In the genomic region with DNA sequence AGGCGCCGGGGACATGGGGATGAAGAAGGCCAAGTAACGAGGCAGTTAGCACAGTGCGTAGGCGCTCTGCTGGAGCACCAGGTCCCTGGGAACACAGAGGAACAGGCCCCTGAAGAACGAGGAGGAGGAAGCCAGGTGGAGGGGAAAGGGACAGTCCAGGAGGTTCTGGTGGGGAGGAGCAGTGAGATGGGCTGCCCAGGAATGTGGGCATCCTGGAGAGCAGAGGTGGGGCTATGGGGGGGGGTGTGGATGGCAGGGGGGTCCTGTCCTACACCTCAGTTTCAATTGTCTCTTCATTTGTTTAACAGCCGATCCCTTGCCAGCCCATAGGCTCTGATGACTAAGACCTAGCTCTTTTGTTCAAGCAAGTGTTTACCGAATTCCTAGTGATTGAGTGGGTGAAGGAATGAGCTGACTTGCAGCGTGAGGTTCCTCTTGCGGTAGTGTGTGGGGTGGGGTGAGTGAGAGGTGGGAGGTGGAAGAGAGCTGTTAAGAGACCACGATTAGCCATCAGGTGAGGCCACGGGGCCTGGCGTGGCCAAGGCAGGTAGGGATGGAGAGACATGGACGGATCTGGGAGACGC, we compare ENCODE assay signal across 8 cellular contexts. TPM values are rescaled to one million over a fixed set of nuclear protein-coding genes. Genes with fewer than 3 reads are reported as not detected.
A peak's percentile ranks its signal among the peaks of the same experiment; 100 is the strongest.
DNase-seq lines count a peak whose midpoint lies in the region; ATAC-seq and TF ChIP-seq lines count a peak whose summit lies in the region.

No MANE protein-coding gene starts in this region.

- H3K27me3 ChIP-seq in CD4-positive, alpha-beta memory T cell (ENCODE audit: insufficient read depth, low read length): no peaks in the 10 kb centered on the region
- no peaks in the 10 kb centered on the region for H3K27me3 ChIP-seq in osteoblast (ENCODE audit: insufficient read depth, low read length)

- H3K4me3 Mint-ChIP-seq in CD4-positive, alpha-beta memory T cell: peak overlapping the region in 4 of 8 donors; percentile 4 to 52 (median 30)

- peaks cover 40 to 53% of the 10 kb centered on the region in 2 donors for H3K36me3 Mint-ChIP-seq in CD4-positive, alpha-beta memory T cell

- H2AFZ ChIP-seq in osteoblast (ENCODE audit: low read length): no peak overlapping the region

- no peak for DNase-seq in CD4-positive, alpha-beta memory T cell
- peak; percentile 98 for DNase-seq in RWPE1 (ENCODE audit: low spot score)
- DNase-seq in epithelial cell of prostate (ENCODE audit: low read depth, low spot score): peak; percentile 95
- DNase-seq in osteoblast (ENCODE audit: insufficient read length, low spot score, missing footprints): peak; percentile 99
- DNase-seq in posterior vena cava (ENCODE audit: low spot score): no peak

- POLR2A ChIA-PET in CD4-positive, alpha-beta memory T cell (lab: Charles Lee; ENCODE audit: partially characterized antibody): interaction anchor here (0.6 to 0.8 kb wide), 2 partner anchors 10 to 48 kb away, joined by 3 to 5 read pairs; no protein-coding TSS in a partner anchor
- POLR2A ChIA-PET in RWPE1 (lab: Yijun Ruan, JAX; ENCODE audit: low non-redundant PET): no interaction called here

- H3K9me3 ChIP-seq in CD4-positive, alpha-beta memory T cell (ENCODE audit: control insufficient read depth in 1 of 2, low read length in 2 of 2): no peaks in the 10 kb centered on the region
- H3K9me3 ChIP-seq in osteoblast (ENCODE audit: low read depth, low read length): no peaks in the 10 kb centered on the region

- peaks cover 18 to 63% (median 34%) of the 10 kb centered on the region in 4 donors for H3K4me1 Mint-ChIP-seq in CD4-positive, alpha-beta memory T cell

- no peak for ATAC-seq in HG03432 (IDR thresholded peaks at IDR 0.05; ENCODE audit: unreplicated experiment)
- no peak for ATAC-seq in HG02938 (IDR thresholded peaks at IDR 0.05; ENCODE audit: unreplicated experiment)
- no peak for ATAC-seq in GM21529 (IDR thresholded peaks at IDR 0.05; ENCODE audit: unreplicated experiment)

- peaks cover 3% of the 10 kb centered on the region for H4K20me1 ChIP-seq in osteoblast (ENCODE audit: insufficient read depth, low read length)

- H3K4me2 ChIP-seq in osteoblast (ENCODE audit: insufficient read depth, low read length): peak overlapping the region; percentile 67

- H3K27ac Mint-ChIP-seq in CD4-positive, alpha-beta memory T cell: peak overlapping the region; percentile 62 to 91 (median 81)

- no peak overlapping the region for H3K4me3 ChIP-seq in CD4-positive, alpha-beta memory T cell (ENCODE audit: low read length in 2 of 2)
- peak overlapping the region; percentile 38 for H3K4me3 ChIP-seq in osteoblast (ENCODE audit: insufficient read depth, low read length)

- intact Hi-C loops in CD4-positive, alpha-beta memory T cell (cut with micrococcal nuclease): no loop called here
- intact Hi-C loops in posterior vena cava (cut with DNase I): no loop called here

- peaks cover 51% of the 10 kb centered on the region for H3K4me1 ChIP-seq in CD4-positive, alpha-beta memory T cell (ENCODE audit: insufficient read depth, low read length)
- peaks cover 38% of the 10 kb centered on the region for H3K4me1 ChIP-seq in osteoblast (ENCODE audit: insufficient read depth, low read length)

- H3K27ac ChIP-seq in CD4-positive, alpha-beta memory T cell (ENCODE audit: low read depth, low read length): no peak overlapping the region
- H3K27ac ChIP-seq in RWPE1: peak overlapping the region; percentile 99
- peak overlapping the region; percentile 100 for H3K27ac ChIP-seq in epithelial cell of prostate
- peak overlapping the region; percentile 62 for H3K27ac ChIP-seq in osteoblast (ENCODE audit: low read depth, low read length)

- no peaks in the 10 kb centered on the region for H3K27me3 Mint-ChIP-seq in CD4-positive, alpha-beta memory T cell

- no peak for TF ChIP-seq CTCF in RWPE1 (conservative IDR thresholded peaks at IDR 0.05; ENCODE audit: low read depth)
- TF ChIP-seq CTCF in osteoblast (IDR thresholded peaks at IDR 0.05; ENCODE audit: extremely low read depth, low read depth, low read length): no peak

- no peaks in the 10 kb centered on the region for H3K9me3 Mint-ChIP-seq in CD4-positive, alpha-beta memory T cell

- CTCF ChIA-PET in CD4-positive, alpha-beta memory T cell (lab: Charles Lee; ENCODE audit: partially characterized antibody): interaction anchor here (1.0 kb wide), 1 partner anchor 16 kb away, joined by 8 read pairs; no protein-coding TSS in a partner anchor
- CTCF ChIA-PET in RWPE1 (lab: Yijun Ruan, JAX): interaction anchor here (0.8 to 1.0 kb wide), 3 partner anchors 16 to 47 kb away, joined by 3 to 5 read pairs (median 4); no protein-coding TSS in a partner anchor

- peaks cover 57% of the 10 kb centered on the region for H3K36me3 ChIP-seq in CD4-positive, alpha-beta memory T cell (ENCODE audit: insufficient read depth, low read length)
- H3K36me3 ChIP-seq in osteoblast (ENCODE audit: insufficient read depth, low read length): peaks cover 51% of the 10 kb centered on the region

- H3K79me2 ChIP-seq in osteoblast (ENCODE audit: insufficient read depth, low read length): peaks cover 80% of the 10 kb centered on the region

RNA-seq across cellular contexts. Expression of a gene that starts 8.4 kb away (rescaled TPM):
- 1 to 10 TPM; 1.7 to 2.2 TPM for total RNA-seq in CD4-positive, alpha-beta memory T cell
- polyA plus RNA-seq in CD4-positive, alpha-beta memory T cell: not detected
- total RNA-seq in osteoblast (7.6 and 8.0 TPM in 2 replicates), posterior vena cava (10 to 100 TPM; 11.4 to 24.8 TPM)

RNA-seq across cellular contexts. Expression of a gene that starts 30.4 kb away (rescaled TPM):
- 10 to 100 TPM; 24.4 to 26.4 TPM for total RNA-seq in CD4-positive, alpha-beta memory T cell
- 10 to 100 TPM; 18.7 to 40.6 TPM for polyA plus RNA-seq in CD4-positive, alpha-beta memory T cell
- total RNA-seq in osteoblast: 38.0 and 39.8 TPM in 2 replicates
- 10 to 100 TPM; 49.1 to 58.3 TPM for total RNA-seq in posterior vena cava

RNA-seq across cellular contexts. Expression of a gene that starts 30.6 kb away (rescaled TPM):
- total RNA-seq in CD4-positive, alpha-beta memory T cell: 10 to 100 TPM in 1 of 2 experiments, 1 to 10 TPM in 1; 9.8 to 12.4 TPM
- 10 to 100 TPM; 11.0 to 11.6 TPM for polyA plus RNA-seq in CD4-positive, alpha-beta memory T cell
- total RNA-seq in osteoblast: 3.3 and 4.7 TPM in 2 replicates
- 1 to 10 TPM; 5.1 to 5.5 TPM for total RNA-seq in posterior vena cava

RNA-seq across cellular contexts. Expression of a gene that starts 35.0 kb away (rescaled TPM):
- 10 to 100 TPM in 1 of 2 experiments, 1 to 10 TPM in 1; 9.9 to 12.9 TPM for total RNA-seq in CD4-positive, alpha-beta memory T cell
- polyA plus RNA-seq in CD4-positive, alpha-beta memory T cell: 10 to 100 TPM in 1 of 2 donors, 1 to 10 TPM in 1; 9.1 to 11.7 TPM
- total RNA-seq in osteoblast (28.6 and 29.5 TPM in 2 replicates), posterior vena cava (1 to 10 TPM; 9.0 to 10.0 TPM)

RNA-seq across cellular contexts. Expression of a gene that starts 35.1 kb away (rescaled TPM):
- 10 to 100 TPM; 70.1 to 70.8 TPM for total RNA-seq in CD4-positive, alpha-beta memory T cell
- polyA plus RNA-seq in CD4-positive, alpha-beta memory T cell: 10 to 100 TPM; 27.2 to 39.4 TPM
- total RNA-seq in osteoblast (28.9 and 30.0 TPM in 2 replicates), posterior vena cava (10 to 100 TPM; 33.2 to 34.1 TPM)

Comparison
In these comparisons a context has a peak if more than half of its experiments do, and no peak if none do; other contexts are left out.
1. DNase-seq: peak in RWPE1 (single experiment), epithelial cell of prostate (single experiment) and osteoblast (single experiment); none in CD4-positive, alpha-beta memory T cell (0 of 5) and posterior vena cava (single experiment).